In genomic region chr1:117633068-117633345, GRCh38 we compare ENCODE assay signal across 27 cellular contexts. TPM values are rescaled to one million over a fixed set of nuclear protein-coding genes. Genes with fewer than 3 reads are reported as not detected.
DNase-seq lines count a peak whose midpoint lies in the region; ATAC-seq and TF ChIP-seq lines count a peak whose summit lies in the region.
"Had no signal": no experiment of that assay in that cellular context is flagged by ENCODE, and none has a peak within 500 bp of the region (broad histone marks: within the 10 kb centered on the region; RNA-seq: fewer than 3 reads in every experiment).

No MANE protein-coding gene starts in this region.

- in situ Hi-C loops in GM23248 (cut with MboI): no loop called here

- no peak for TF ChIP-seq POLR2A in stomach (IDR thresholded peaks at IDR 0.05)

- H3K4me3 ChIP-seq in stomach (no peak overlapping the region), GM23248 (no peak overlapping the region)
- H3K4me3 ChIP-seq: ascending aorta, esophagus squamous epithelium, hepatocyte, Peyer's patch, suprapubic skin had no signal

- H3K4me1 Mint-ChIP-seq in activated T-helper 17 cell treated with anti-CD3 and anti-CD28 coated beads, Interleukin-2, amount 50 U/mL, for 72 hours: peaks cover 17% of the 10 kb centered on the region
- peaks cover 42% of the 10 kb centered on the region for H3K4me1 Mint-ChIP-seq in activated T-cell treated with anti-CD3 and anti-CD28 coated beads, Interleukin-2, amount 50 U/mL, for 72 hours (ENCODE audit: low read depth)

- no peak overlapping the region for H2AFZ ChIP-seq in GM23248
- H2AFZ ChIP-seq: hepatocyte had no signal

- H3K27me3 ChIP-seq in stomach (no peaks in the 10 kb centered on the region), GM23248 (replicated peaks; ENCODE audit: insufficient read depth) (peaks cover 22% of the 10 kb centered on the region)
- H3K27me3 ChIP-seq: ascending aorta, hepatocyte, Peyer's patch, suprapubic skin had no signal

- 27 to 61% (median 47%) methylated on average over 5 of the region's 5 CpGs for WGBS in stomach, 5 donors
- WGBS in GM23248 (ENCODE audit: low coverage in 1 of 2, low lambda C conversion rate in 2 of 2, missing lambda C conversion rate in 2 of 2), 2 experiments: 66 to 68% methylated on average over 5 of the region's 5 CpGs

- H3K27ac ChIP-seq in stomach (peak overlapping the region; percentile 47 to 70 (median 57)), GM23248 (no peak overlapping the region)
- H3K27ac ChIP-seq: ascending aorta, Peyer's patch, suprapubic skin had no signal

- no peaks in the 10 kb centered on the region for H3F3A ChIP-seq in GM23248 (ENCODE audit: insufficient read depth)

- peak; percentile 38 for DNase-seq in activated CD8-positive, alpha-beta memory T cell treated with anti-CD3 and anti-CD28 coated beads, Interleukin-2, amount 50 U/mL, for 48 hours
- no peak for DNase-seq in activated CD8-positive, alpha-beta memory T cell treated with anti-CD3 and anti-CD28 coated beads for 24 hours
- DNase-seq in mesenteric fat pad (ENCODE audit: low spot score) (peak; percentile 69), stomach (no peak), GM23248 (no peak)
- no peak for DNase-seq in activated T-cell treated with anti-CD3 and anti-CD28 coated beads, Interleukin-2, amount 50 U/mL, for 72 hours
- DNase-seq: activated effector memory CD4-positive, alpha-beta T cell treated with Interleukin-2 at 50 U/mL for 16 hours; activated naive CD8-positive, alpha-beta T cell treated with anti-CD3 and anti-CD28 coated beads for 36 hours; caudate nucleus; dermis blood vessel endothelial cell; esophagus squamous epithelium; foreskin melanocyte; left colon; naive thymus-derived CD8-positive, alpha-beta T cell; NK-92 treated with Interleukin-12 subunit alpha and Interleukin-12 subunit beta, amount 100 ng/mL, for 24 hours; SHP77 treated with DMSO at 0.1 percent for 48 hours; stimulated activated CD4-positive, alpha-beta T cell treated with anti-CD3 and anti-CD28 coated beads, Interleukin-12 subunit alpha, Interleukin-12 subunit beta, amount 100 ng/mL, for 4 hours; stimulated activated CD4-positive, alpha-beta T cell treated with anti-CD3 and anti-CD28 coated beads, Interleukin-4, amount 100 ng/mL, for 24 hours; T1000 had no signal

- no peak for ATAC-seq in activated T-helper 17 cell treated with anti-CD3 and anti-CD28 coated beads, Interleukin-2, amount 50 U/mL, for 72 hours (replicated peaks)
- no peak for ATAC-seq in GM18520 (IDR thresholded peaks at IDR 0.05; ENCODE audit: unreplicated experiment)
- ATAC-seq in activated T-cell treated with anti-CD3 and anti-CD28 coated beads, Interleukin-2, amount 50 U/mL, for 72 hours (replicated peaks in 1 of 2): no peak
- ATAC-seq: CD8-positive, alpha-beta T cell; naive thymus-derived CD8-positive, alpha-beta T cell had no signal

- H3K79me2 ChIP-seq in GM23248 (ENCODE audit: insufficient read depth): no peaks in the 10 kb centered on the region
- H3K79me2 ChIP-seq: hepatocyte had no signal

- intact Hi-C loops in stomach (cut with DNase I; ENCODE audit: low total_unique reads): no loop called here

- H3K27ac Mint-ChIP-seq in activated T-helper 17 cell treated with anti-CD3 and anti-CD28 coated beads, Interleukin-2, amount 50 U/mL, for 72 hours: peak overlapping the region; percentile 17
- no peak overlapping the region for H3K27ac Mint-ChIP-seq in activated T-cell treated with anti-CD3 and anti-CD28 coated beads, Interleukin-2, amount 50 U/mL, for 72 hours
- H3K27ac Mint-ChIP-seq: activated naive CD8-positive, alpha-beta T cell treated with anti-CD3 and anti-CD28 coated beads for 36 hours; CD8-positive, alpha-beta T cell; naive thymus-derived CD8-positive, alpha-beta T cell; stimulated activated effector memory CD8-positive, alpha-beta T cell treated with anti-CD3 and anti-CD28 coated beads, Interleukin-12 subunit alpha, Interleukin-12 subunit beta, amount 100 ng/mL, for 72 hours had no signal

- H4K20me1 ChIP-seq in GM23248 (ENCODE audit: insufficient read depth): no peaks in the 10 kb centered on the region

- no peaks in the 10 kb centered on the region for H3K27me3 Mint-ChIP-seq in activated T-helper 17 cell treated with anti-CD3 and anti-CD28 coated beads, Interleukin-2, amount 50 U/mL, for 72 hours
- H3K27me3 Mint-ChIP-seq in activated T-cell treated with anti-CD3 and anti-CD28 coated beads, Interleukin-2, amount 50 U/mL, for 72 hours (ENCODE audit: low read depth): peaks cover 45% of the 10 kb centered on the region

- H3K4me2 ChIP-seq in GM23248 (ENCODE audit: unreplicated experiment): no peak overlapping the region

- H3K4me1 ChIP-seq in stomach (peaks cover 37 to 65% (median 56%) of the 10 kb centered on the region in 4 donors), GM23248 (ENCODE audit: insufficient read depth) (no peaks in the 10 kb centered on the region)
- H3K4me1 ChIP-seq: esophagus squamous epithelium, suprapubic skin had no signal

- no peak for TF ChIP-seq EP300 in stomach (IDR thresholded peaks at IDR 0.05)

- no peaks in the 10 kb centered on the region for H3K9me3 ChIP-seq in stomach
- no peaks in the 10 kb centered on the region for H3K9me3 ChIP-seq in GM23248 (ENCODE audit: low read depth)
- H3K9me3 ChIP-seq: ascending aorta, esophagus squamous epithelium, Peyer's patch, suprapubic skin had no signal

- no peak overlapping the region for H3K9ac ChIP-seq in GM23248

- H3K36me3 Mint-ChIP-seq in activated T-helper 17 cell treated with anti-CD3 and anti-CD28 coated beads, Interleukin-2, amount 50 U/mL, for 72 hours (ENCODE audit: low read depth): no peaks in the 10 kb centered on the region
- H3K36me3 Mint-ChIP-seq in activated T-cell treated with anti-CD3 and anti-CD28 coated beads, Interleukin-2, amount 50 U/mL, for 72 hours (ENCODE audit: insufficient read depth in 2 of 2): peaks cover 3 to 6% of the 10 kb centered on the region in 2 donors
- H3K36me3 Mint-ChIP-seq: activated naive CD8-positive, alpha-beta T cell treated with anti-CD3 and anti-CD28 coated beads for 36 hours; CD8-positive, alpha-beta T cell had no signal

- no peak overlapping the region for H3K4me3 Mint-ChIP-seq in activated T-helper 17 cell treated with anti-CD3 and anti-CD28 coated beads, Interleukin-2, amount 50 U/mL, for 72 hours
- no peak overlapping the region for H3K4me3 Mint-ChIP-seq in activated T-cell treated with anti-CD3 and anti-CD28 coated beads, Interleukin-2, amount 50 U/mL, for 72 hours
- H3K4me3 Mint-ChIP-seq: activated naive CD8-positive, alpha-beta T cell treated with anti-CD3 and anti-CD28 coated beads for 36 hours; CD8-positive, alpha-beta T cell; naive thymus-derived CD8-positive, alpha-beta T cell; stimulated activated effector memory CD8-positive, alpha-beta T cell treated with anti-CD3 and anti-CD28 coated beads, Interleukin-12 subunit alpha, Interleukin-12 subunit beta, amount 100 ng/mL, for 72 hours had no signal

- H3K36me3 ChIP-seq in stomach (no peaks in the 10 kb centered on the region), GM23248 (ENCODE audit: low read depth) (no peaks in the 10 kb centered on the region)
- H3K36me3 ChIP-seq: ascending aorta, esophagus squamous epithelium, Peyer's patch, suprapubic skin had no signal

- H3K9me3 Mint-ChIP-seq in activated T-helper 17 cell treated with anti-CD3 and anti-CD28 coated beads, Interleukin-2, amount 50 U/mL, for 72 hours: no peaks in the 10 kb centered on the region
- H3K9me3 Mint-ChIP-seq in activated T-cell treated with anti-CD3 and anti-CD28 coated beads, Interleukin-2, amount 50 U/mL, for 72 hours: peaks cover 0 to 6% of the 10 kb centered on the region in 2 donors
- H3K9me3 Mint-ChIP-seq: activated naive CD8-positive, alpha-beta T cell treated with anti-CD3 and anti-CD28 coated beads for 36 hours; CD8-positive, alpha-beta T cell; naive thymus-derived CD8-positive, alpha-beta T cell; stimulated activated effector memory CD8-positive, alpha-beta T cell treated with anti-CD3 and anti-CD28 coated beads, Interleukin-12 subunit alpha, Interleukin-12 subunit beta, amount 100 ng/mL, for 72 hours had no signal

- no peaks in the 10 kb centered on the region for H3K9me2 ChIP-seq in GM23248 (ENCODE audit: insufficient read depth)

- TF ChIP-seq CTCF in stomach (IDR thresholded peaks at IDR 0.05): no peak

RNA-seq across cellular contexts. Expression of gene TENT5C, which starts 27.2 kb away (rescaled TPM):
- total RNA-seq in activated T-helper 17 cell treated with anti-CD3 and anti-CD28 coated beads, Interleukin-2, amount 50 U/mL, for 72 hours: 10 to 100 TPM; 30.2 to 37.1 TPM
- 2.5 TPM for total RNA-seq in mesenteric fat pad
- total RNA-seq in stomach: 10 to 100 TPM in 4 of 5 donors, 1 to 10 TPM in 1; 9.0 to 28.1 (median 14.7) TPM
- polyA plus RNA-seq in stomach: 1 to 10 TPM; 6.0 to 9.5 (median 8.3) TPM
- 10 to 100 TPM; 22.5 to 36.3 TPM for total RNA-seq in activated T-cell treated with anti-CD3 and anti-CD28 coated beads, Interleukin-2, amount 50 U/mL, for 72 hours
- total RNA-seq in GM23248 (2014; rRNA removed; shearing (Covaris generic)): 0.25 TPM in 1 of 2 replicates, not detected in the other
- polyA plus RNA-seq in GM23248 (2016; fragmentation: Nextera tagmentation; extraction: Ambion mirVana): 0.19 and 0.20 TPM in 2 replicates

Comparison
In these comparisons a context has a peak if more than half of its experiments do, and no peak if none do; other contexts are left out.
1. DNase-seq: peak in activated CD8-positive, alpha-beta memory T cell treated with anti-CD3 and anti-CD28 coated beads, Interleukin-2, amount 50 U/mL, for 48 hours (single experiment) and mesenteric fat pad (single experiment); none in activated CD8-positive, alpha-beta memory T cell treated with anti-CD3 and anti-CD28 coated beads for 24 hours (single experiment), stomach (single experiment), activated T-cell treated with anti-CD3 and anti-CD28 coated beads, Interleukin-2, amount 50 U/mL, for 72 hours (0 of 2) and GM23248 (single experiment).